Comparison of ENCODE assay signal across 13 cellular contexts in genomic region chr6:150013798-150014622, GRCh38. TPM values are rescaled to one million over a fixed set of nuclear protein-coding genes. Genes with fewer than 3 reads are reported as not detected.
"Had no signal": no experiment of that assay in that cellular context is flagged by ENCODE, and none has a peak within 500 bp of the region (broad histone marks: within the 10 kb centered on the region; RNA-seq: fewer than 3 reads in every experiment).

No MANE protein-coding gene starts in this region.

RNA-seq across cellular contexts. Expression of gene RAET1L, which starts 11.3 kb away (rescaled TPM):
- total RNA-seq: activated CD8-positive, alpha-beta memory T cell treated with anti-CD3 and anti-CD28 coated beads for 36 hours; aorta; breast epithelium; cerebellum; frontal cortex; heart left ventricle; mucosa of descending colon; neural crest cell; Right ventricle myocardium superior; sciatic nerve; spleen; thyroid gland had no signal
- polyA plus RNA-seq: aorta, heart left ventricle, pancreas, spleen had no signal

RNA-seq across cellular contexts. Expression of gene ULBP1, which starts 50.3 kb away (rescaled TPM):
- total RNA-seq: mucosa of descending colon, sciatic nerve had no signal
